ENCODE assay signal across 12 cellular contexts in the genomic region with DNA sequence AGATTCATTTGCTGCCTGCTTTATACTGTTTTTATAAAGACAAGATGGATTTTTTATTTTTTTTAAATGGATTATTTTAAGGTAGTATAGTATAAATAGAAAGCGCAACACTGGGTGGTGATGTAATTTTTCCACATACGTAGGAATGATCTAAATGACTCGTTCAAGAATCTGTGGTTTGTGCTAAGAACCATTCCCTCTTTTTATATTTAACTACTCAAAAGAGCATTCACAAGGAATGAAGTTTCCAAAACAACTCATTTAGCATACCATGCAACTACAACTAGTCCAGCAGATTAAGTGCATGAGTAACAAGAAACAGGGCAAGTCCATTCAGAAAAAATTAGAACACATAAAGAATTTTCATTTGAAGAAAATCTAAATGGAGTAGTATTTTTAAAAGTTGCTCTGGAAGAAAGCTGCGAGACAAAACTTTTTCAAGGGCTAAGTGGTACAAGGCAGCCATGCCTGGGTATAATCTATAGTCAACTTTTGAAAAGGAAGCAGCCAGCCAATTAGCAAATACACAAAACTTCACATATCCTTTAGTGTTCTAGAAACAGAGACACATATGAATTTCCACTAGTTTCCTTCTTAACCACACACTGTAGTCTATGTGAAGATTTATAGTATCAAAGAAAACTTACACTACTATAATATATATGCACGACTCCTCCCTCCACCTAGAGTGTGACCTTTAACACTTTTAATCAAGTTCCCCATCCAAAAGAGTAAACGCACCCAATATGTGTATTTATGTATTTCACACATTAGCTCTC. TPM values are rescaled to one million over a fixed set of nuclear protein-coding genes. Genes with fewer than 3 reads are reported as not detected.
DNase-seq lines count a peak whose midpoint lies in the region; ATAC-seq, FAIRE-seq and TF ChIP-seq lines count a peak whose summit lies in the region.
"Had no signal": no experiment of that assay in that cellular context is flagged by ENCODE, and none has a peak within 500 bp of the region (broad histone marks: within the 10 kb centered on the region; RNA-seq: fewer than 3 reads in every experiment).

No MANE protein-coding gene starts in this region.

- no peaks in the 10 kb centered on the region for H3K27me3 ChIP-seq in stomach
- H3K27me3 ChIP-seq: SJCRH30 had no signal

- H3K27me3 Mint-ChIP-seq in activated naive CD8-positive, alpha-beta T cell = no peaks in the 10 kb centered on the region

- H3K36me3 ChIP-seq in stomach = peaks cover 6 to 16% (median 12%) of the 10 kb centered on the region in 4 donors

- TF ChIP-seq EP300 in stomach (IDR thresholded peaks at IDR 0.05) = no peak

- ATAC-seq in sciatic nerve = no peak

- peaks cover 8% of the 10 kb centered on the region for H3K36me3 Mint-ChIP-seq in activated naive CD8-positive, alpha-beta T cell

- peak; percentile 72 for FAIRE-seq in GM19239 (lab: Jason Lieb, UNC)

- H3K4me1 Mint-ChIP-seq in activated naive CD8-positive, alpha-beta T cell (ENCODE audit: low read depth) = peaks cover 57% of the 10 kb centered on the region
- H3K4me1 Mint-ChIP-seq: nephron had no signal

- peak; percentile 43 for DNase-seq in AG08396 (ENCODE audit: low spot score)
- no peak for DNase-seq in GM19239 (ENCODE audit: insufficient read length, low spot score)
- peak; percentile 9 for DNase-seq in kidney glomerular epithelial cell (lab: John Stamatoyannopoulos, UW)
- DNase-seq in stomach = no peak
- no peak for DNase-seq in sciatic nerve (ENCODE audit: low spot score)
- no peak for DNase-seq in stimulated activated CD4-positive, alpha-beta T cell treated with anti-CD3 and anti-CD28 coated beads, Interleukin-4, amount 100 ng/mL, for 4 hours
- DNase-seq in NCI-H446 (lab: John Stamatoyannopoulos, UW) = no peak
- DNase-seq: Calu3, SJCRH30 had no signal

- H3K4me3 Mint-ChIP-seq in activated naive CD8-positive, alpha-beta T cell = peak overlapping the region; percentile 72
- H3K4me3 Mint-ChIP-seq: nephron had no signal

- TF ChIP-seq POLR2A in stomach (IDR thresholded peaks at IDR 0.05) = no peak

- no peak overlapping the region for H3K4me3 ChIP-seq in stomach
- H3K4me3 ChIP-seq: coronary artery, SJCRH30 had no signal

- no peak for TF ChIP-seq CTCF in stomach (IDR thresholded peaks at IDR 0.05)

- H3K9me3 ChIP-seq in stomach = no peaks in the 10 kb centered on the region
- H3K9me3 ChIP-seq: SJCRH30 had no signal

- H3K27ac ChIP-seq in stomach = no peak overlapping the region
- H3K27ac ChIP-seq: SJCRH30 had no signal

- 49 to 64% (median 58%) methylated on average over 6 of the region's 6 CpGs for WGBS in stomach, 5 donors

- H3K27ac Mint-ChIP-seq in activated naive CD8-positive, alpha-beta T cell = peak overlapping the region; percentile 89
- H3K27ac Mint-ChIP-seq: nephron had no signal

- intact Hi-C loops in stomach (cut with DNase I; ENCODE audit: low total_unique reads) (no loop called here), sciatic nerve (cut with DNase I) (no loop called here)

- H3K4me1 ChIP-seq in stomach = peaks cover 4 to 37% (median 17%) of the 10 kb centered on the region in 4 donors
- H3K4me1 ChIP-seq: SJCRH30 had no signal

- no peaks in the 10 kb centered on the region for H3K9me3 Mint-ChIP-seq in activated naive CD8-positive, alpha-beta T cell (ENCODE audit: low read depth)
- H3K9me3 Mint-ChIP-seq: nephron had no signal

RNA-seq across cellular contexts. Expression of a gene that starts 23.4 kb away (rescaled TPM):
- total RNA-seq in stomach (10 to 100 TPM; 30.4 to 67.7 (median 33.6) TPM), sciatic nerve (21.8 TPM)
- polyA plus RNA-seq in stomach = 10 to 100 TPM; 21.8 to 40.9 (median 26.1) TPM

Comparison
In these comparisons a context has a peak if more than half of its experiments do, and no peak if none do; other contexts are left out.
1. DNase-seq: peak in AG08396 (single experiment) and kidney glomerular epithelial cell (single experiment); none in GM19239 (single experiment), stomach (single experiment), sciatic nerve (single experiment), stimulated activated CD4-positive, alpha-beta T cell treated with anti-CD3 and anti-CD28 coated beads, Interleukin-4, amount 100 ng/mL, for 4 hours (0 of 2) and NCI-H446 (0 of 2).